In genomic region chr11:16807306-16807705, GRCh38 we compare ENCODE assay signal across 20 cellular contexts.
DNase-seq lines count a peak whose midpoint lies in the region; ATAC-seq and TF ChIP-seq lines count a peak whose summit lies in the region.
"Had no signal": no experiment of that assay in that cellular context is flagged by ENCODE, and none has a peak within 500 bp of the region (broad histone marks: within the 10 kb centered on the region; RNA-seq: fewer than 3 reads in every experiment).

No MANE protein-coding gene starts in this region.

- DNase-seq in Ammon's horn (ENCODE audit: low spot score), result peak; percentile 55
- DNase-seq in Kasumi-1 (lab: John Stamatoyannopoulos, UW), result peak; percentile 92 to 93
- peak; percentile 37 for DNase-seq in UCSD-AML1 (lab: John Stamatoyannopoulos, UW; ENCODE audit: unreplicated experiment)
- peak; percentile 69 for DNase-seq in medulla oblongata (ENCODE audit: extremely low spot score)
- DNase-seq in activated CD8-positive, alpha-beta T cell treated with anti-CD3 and anti-CD28 coated beads for 36 hours, result no peak
- DNase-seq: ACHN; activated CD4-positive, CD25-positive, alpha-beta regulatory T cell; activated naive CD4-positive, alpha-beta T cell; cortex of kidney; GF-D8; MG63; NCI-H2107; NCI-H526; Peyer's patch; SW 1271 had no signal

- H3K9me3 Mint-ChIP-seq in activated CD8-positive, alpha-beta T cell treated with anti-CD3 and anti-CD28 coated beads for 36 hours, result no peaks in the 10 kb centered on the region
- H3K9me3 Mint-ChIP-seq: natural killer cell treated with Interleukin-12 subunit alpha and Interleukin-12 subunit beta and Interleukin-15 and Interleukin-18, amount 100 ng/mL, for 72 hours had no signal

- no peak overlapping the region for H3K27ac Mint-ChIP-seq in activated CD8-positive, alpha-beta T cell treated with anti-CD3 and anti-CD28 coated beads for 36 hours
- H3K27ac Mint-ChIP-seq: natural killer cell treated with Interleukin-12 subunit alpha and Interleukin-12 subunit beta and Interleukin-15 and Interleukin-18, amount 100 ng/mL, for 72 hours had no signal

- TF ChIP-seq CTCF in activated CD8-positive, alpha-beta T cell treated with anti-CD3 and anti-CD28 coated beads for 36 hours (IDR thresholded peaks at IDR 0.05), result no peak

- intact Hi-C loops in activated CD8-positive, alpha-beta T cell treated with anti-CD3 and anti-CD28 coated beads for 36 hours (cut with micrococcal nuclease), result no loop called here

- H3K4me1 Mint-ChIP-seq in activated CD8-positive, alpha-beta T cell treated with anti-CD3 and anti-CD28 coated beads for 36 hours (ENCODE audit: low read depth), result no peaks in the 10 kb centered on the region

- H3K4me3 Mint-ChIP-seq in activated CD8-positive, alpha-beta T cell treated with anti-CD3 and anti-CD28 coated beads for 36 hours, result no peak overlapping the region
- H3K4me3 Mint-ChIP-seq: natural killer cell treated with Interleukin-12 subunit alpha and Interleukin-12 subunit beta and Interleukin-15 and Interleukin-18, amount 100 ng/mL, for 72 hours had no signal

- CTCF ChIA-PET in activated CD8-positive, alpha-beta T cell treated with anti-CD3 and anti-CD28 coated beads for 36 hours (lab: Charles Lee), result interaction anchor here (1.2 to 3.4 kb wide), 2 partner anchors 13 to 22 kb away, joined by 5 to 16 read pairs; no protein-coding TSS in a partner anchor

- POLR2A ChIA-PET in activated CD8-positive, alpha-beta T cell treated with anti-CD3 and anti-CD28 coated beads for 36 hours (lab: Charles Lee), result no interaction called here

- no peaks in the 10 kb centered on the region for H3K36me3 Mint-ChIP-seq in activated CD8-positive, alpha-beta T cell treated with anti-CD3 and anti-CD28 coated beads for 36 hours (ENCODE audit: low read depth)
- H3K36me3 Mint-ChIP-seq: natural killer cell treated with Interleukin-12 subunit alpha and Interleukin-12 subunit beta and Interleukin-15 and Interleukin-18, amount 100 ng/mL, for 72 hours had no signal

- H3K27me3 Mint-ChIP-seq in activated CD8-positive, alpha-beta T cell treated with anti-CD3 and anti-CD28 coated beads for 36 hours, result no peaks in the 10 kb centered on the region

- ATAC-seq in HG03378 (IDR thresholded peaks at IDR 0.05; ENCODE audit: unreplicated experiment) (no peak), HG02852 (IDR thresholded peaks at IDR 0.05; ENCODE audit: unreplicated experiment) (no peak), HG03095 (IDR thresholded peaks at IDR 0.05; ENCODE audit: unreplicated experiment) (no peak)
- ATAC-seq in activated CD8-positive, alpha-beta T cell treated with anti-CD3 and anti-CD28 coated beads for 36 hours, result no peak
- ATAC-seq: gastrocnemius medialis; natural killer cell treated with Interleukin-12 subunit alpha and Interleukin-12 subunit beta and Interleukin-15 and Interleukin-18, amount 100 ng/mL, for 72 hours had no signal
